7 cellular contexts compared by ENCODE assay signal in genomic region chr5:32444946-32445758, GRCh38. TPM values are rescaled to one million over a fixed set of nuclear protein-coding genes. Genes with fewer than 3 reads are reported as not detected.
DNase-seq lines count a peak whose midpoint lies in the region; ATAC-seq and TF ChIP-seq lines count a peak whose summit lies in the region.

No MANE protein-coding gene starts in this region.

- peaks cover 36% of the 10 kb centered on the region for H3K79me2 ChIP-seq in HCT116 (ENCODE audit: insufficient read depth, low read length)

- H3K9me3 ChIP-seq in HCT116 (ENCODE audit: control insufficient read depth in 1 of 2, insufficient read depth in 1 of 2, low read depth in 1 of 2, low read length in 2 of 2), result no peaks in the 10 kb centered on the region
- H3K9me3 ChIP-seq in T-helper 17 cell (ENCODE audit: control insufficient read depth, low read length, poor library complexity, severe bottlenecking), result no peaks in the 10 kb centered on the region

- H3K27ac ChIP-seq in HCT116 (ENCODE audit: low read depth, low read length), result peak overlapping the region; percentile 80; the same call in 1 of the 2 replicates

- H3K27me3 ChIP-seq in HCT116 (ENCODE audit: insufficient read depth, low read length), result no peaks in the 10 kb centered on the region; the same call in 1 of the 2 replicates

- BruUV-seq in HCT116 (replicated peaks; lab: Mats Ljungman, UMichigan), result no TSS peak

- no peaks in the 10 kb centered on the region for H3K9me2 ChIP-seq in HCT116 (ENCODE audit: insufficient read depth)

- CTCF ChIA-PET in HCT116 (lab: Charles Lee), result no interaction called here

- no peak for TF ChIP-seq CTCF in HCT116 (IDR thresholded peaks at IDR 0.05 in 2 of 3, conservative IDR thresholded peaks at IDR 0.05 in 1 of 3; ENCODE audit: borderline replicate concordance in 1 of 3, insufficient read depth in 1 of 3, low read depth in 2 of 3, low read length in 2 of 3)
- no peak for TF ChIP-seq CTCF in foreskin fibroblast (IDR thresholded peaks at IDR 0.05; ENCODE audit: low read depth, low read length)

- intact Hi-C loops in HCT116 (cut with micrococcal nuclease), result no loop called here

- peaks cover 16% of the 10 kb centered on the region for H3K4me1 Mint-ChIP-seq in T-helper 17 cell

- DNase-seq in HCT116 (ENCODE audit: low read depth, low spot score) (no peak), T-helper 17 cell (no peak), foreskin fibroblast (no peak), skeletal muscle cell (ENCODE audit: low read depth) (no peak)

- no peak for TF ChIP-seq RAD21 in HCT116 (IDR thresholded peaks at IDR 0.05; ENCODE audit: low read depth)

- POLR2A ChIA-PET in HCT116 (lab: Charles Lee), result no interaction called here

- RAD21 ChIA-PET in HCT116 (lab: Charles Lee; ENCODE audit: low non-redundant PET in 1 of 2, low total read pairs in 2 of 2, uncharacterized antibody in 2 of 2, unreplicated experiment in 2 of 2), result no interaction called here

- no peak overlapping the region for H3K9ac ChIP-seq in HCT116 (ENCODE audit: low read length)

- peaks cover 9 to 17% of the 10 kb centered on the region in 2 experiments; a peak in 3 of 4 replicates for H3K4me1 ChIP-seq in HCT116 (ENCODE audit: control insufficient read depth in 1 of 2, insufficient read depth in 2 of 2, low read length in 2 of 2)

- H3K27ac Mint-ChIP-seq in T-helper 17 cell, result peak overlapping the region; percentile 93

- H2AFZ ChIP-seq in HCT116 (ENCODE audit: low read depth, low read length, poor library complexity, severe bottlenecking), result no peak overlapping the region

- H3K36me3 Mint-ChIP-seq in T-helper 17 cell (ENCODE audit: low read depth), result no peaks in the 10 kb centered on the region

- peak overlapping the region; percentile 95 for H3K4me3 Mint-ChIP-seq in T-helper 17 cell

- no peaks in the 10 kb centered on the region for H3K27me3 Mint-ChIP-seq in T-helper 17 cell

- peak overlapping the region; percentile 72 for H3K4me2 ChIP-seq in HCT116 (ENCODE audit: low read length)

- peaks cover 8% of the 10 kb centered on the region; the same call in 1 of the 2 replicates for H4K20me1 ChIP-seq in HCT116 (ENCODE audit: insufficient read depth)

- peak overlapping the region in 1 of 2 experiments; percentile 86; a peak in 1 of 4 replicates for H3K4me3 ChIP-seq in HCT116 (replicated peaks in 1 of 2; ENCODE audit: low read depth in 1 of 2, low read length in 2 of 2)
- H3K4me3 ChIP-seq in foreskin fibroblast (ENCODE audit: low read depth in 1 of 2, low read length in 2 of 2), result peak overlapping the region; percentile 63 to 76
- peak overlapping the region; percentile 77 for H3K4me3 ChIP-seq in skeletal muscle cell (ENCODE audit: low read depth, low read length)

- 0 out of 4 replicates have a peak, but pooled peaks cover 0 to 5% of the 10 kb centered on the region in 2 experiments for H3K36me3 ChIP-seq in HCT116 (ENCODE audit: control insufficient read depth in 1 of 2, insufficient read depth in 2 of 2, low read length in 2 of 2)

- no peak for ATAC-seq in HCT116
- ATAC-seq in T-helper 17 cell, result no peak
- no peak for ATAC-seq in HG03159 (IDR thresholded peaks at IDR 0.05; ENCODE audit: unreplicated experiment)
- ATAC-seq in HG02884 (IDR thresholded peaks at IDR 0.05; ENCODE audit: unreplicated experiment), result no peak
- ATAC-seq in HG03139 (IDR thresholded peaks at IDR 0.05; ENCODE audit: unreplicated experiment), result no peak

- TF ChIP-seq POLR2A in HCT116 (IDR thresholded peaks at IDR 0.05; ENCODE audit: borderline replicate concordance, extremely low read depth, insufficient read depth, insufficient read length), result no peak

TF ChIP-seq in HCT116, 20 proteins besides CTCF, POLR2A, EP300 and RAD21:
- TF ChIP-seq SP1 (IDR thresholded peaks at IDR 0.05; ENCODE audit: low read depth) (no peak), YY1 (IDR thresholded peaks at IDR 0.05; ENCODE audit: extremely low read depth, insufficient replicate concordance, low read depth, low read length) (no peak), CEBPB (IDR thresholded peaks at IDR 0.05; ENCODE audit: low read depth) (no peak), ELF1 (IDR thresholded peaks at IDR 0.05; ENCODE audit: borderline replicate concordance, low read depth) (no peak), CBX3 (IDR thresholded peaks at IDR 0.05; ENCODE audit: low read depth) (no peak; the same call in 1 of the 2 replicates), SRF (IDR thresholded peaks at IDR 0.05; ENCODE audit: low read depth) (no peak), POLR2AphosphoS5 (IDR thresholded peaks at IDR 0.05; ENCODE audit: low read depth, low read length) (no peak), JUND (IDR thresholded peaks at IDR 0.05) (no peak), FOSL1 (IDR thresholded peaks at IDR 0.05; ENCODE audit: low read depth) (no peak)

RNA-seq across cellular contexts. Expression of gene ZFR, which starts 0.6 kb away (rescaled TPM):
- 65.7 TPM for total RNA-seq in HCT116 (2021; ENCODE audit: unreplicated experiment)
- polyA plus RNA-seq in HCT116 (2012), result 37.8 and 41.6 TPM in 2 replicates
- 10 to 100 TPM; 51.2 to 63.7 TPM for total RNA-seq in T-helper 17 cell
